In the genomic region with DNA sequence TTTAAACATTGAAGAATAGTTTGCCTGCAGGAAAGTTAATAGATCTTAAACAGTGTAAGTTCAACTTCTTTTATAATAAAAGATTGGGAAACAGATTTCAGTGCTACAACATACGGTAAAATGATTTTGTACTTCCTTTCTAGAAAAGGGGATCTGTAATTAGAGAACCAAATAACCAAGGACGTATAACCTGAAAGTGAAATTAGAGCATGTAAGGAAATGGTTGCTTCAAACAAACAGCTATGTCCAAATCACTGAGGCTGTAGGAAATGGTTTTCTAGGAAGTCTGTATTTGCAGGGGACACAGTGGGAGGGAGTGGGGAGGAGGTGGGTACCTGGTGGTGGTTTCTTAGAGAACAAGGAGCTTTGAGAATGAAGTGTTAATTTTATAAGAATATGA, we compare ENCODE assay signal across 1 cellular context.
TF ChIP-seq lines count a peak whose summit lies in the region.

No MANE protein-coding gene starts in this region.

TF ChIP-seq in WTC11, 78 proteins besides CTCF, POLR2A, EP300 and RAD21 (continued from another document):
- TF ChIP-seq, protein P1, sequence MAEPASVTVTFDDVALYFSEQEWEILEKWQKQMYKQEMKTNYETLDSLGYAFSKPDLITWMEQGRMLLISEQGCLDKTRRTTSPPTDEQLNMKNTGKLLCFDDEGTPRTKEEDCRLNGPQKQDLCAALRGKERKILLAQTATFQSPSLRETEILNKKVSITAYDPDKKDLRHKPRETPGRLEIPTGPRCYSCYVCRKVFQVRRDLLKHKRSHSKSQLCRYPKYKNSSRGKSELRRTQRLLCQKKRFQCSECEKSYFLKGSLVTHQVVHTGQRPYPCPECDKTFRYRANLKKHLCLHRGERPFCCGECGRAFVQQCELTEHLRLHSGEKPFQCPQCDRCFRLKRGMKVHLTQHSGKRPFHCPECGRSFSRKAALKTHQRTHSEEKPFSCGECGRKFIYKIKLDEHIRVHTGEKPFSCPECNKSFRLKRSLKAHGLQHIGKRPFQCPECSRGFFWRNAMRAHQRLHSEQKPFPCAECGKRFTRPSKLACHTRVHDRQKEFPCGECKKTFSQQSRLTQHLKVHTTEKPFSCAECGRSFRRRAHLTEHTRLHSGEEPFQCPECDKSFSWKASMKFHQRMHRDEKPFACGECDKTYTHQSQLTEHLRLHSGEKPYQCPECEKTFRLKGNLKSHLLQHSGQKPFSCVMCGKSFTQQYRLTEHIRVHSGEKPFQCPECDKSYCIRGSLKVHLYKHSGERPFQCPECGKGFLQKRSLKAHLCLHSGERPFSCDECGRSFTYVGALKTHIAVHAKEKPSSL (CRISPR knock-in tag; conservative IDR thresholded peaks at IDR 0.05), result no peak
- TF ChIP-seq ZNF671 (CRISPR knock-in tag; IDR thresholded peaks at IDR 0.05), result no peak
- no peak for TF ChIP-seq PREB (CRISPR knock-in tag; IDR thresholded peaks at IDR 0.05; ENCODE audit: borderline replicate concordance)
